In genomic region chr1:6471086-6471841, GRCh38 we compare ENCODE assay signal across 17 cellular contexts. TPM values are rescaled to one million over a fixed set of nuclear protein-coding genes. Genes with fewer than 3 reads are reported as not detected.
DNase-seq lines count a peak whose midpoint lies in the region; ATAC-seq, FAIRE-seq and TF ChIP-seq lines count a peak whose summit lies in the region.
"Had no signal": no experiment of that assay in that cellular context is flagged by ENCODE, and none has a peak within 500 bp of the region (broad histone marks: within the 10 kb centered on the region; RNA-seq: fewer than 3 reads in every experiment).

No MANE protein-coding gene starts in this region.

- WGBS in liver = 55% methylated on average over 64 of the region's 64 CpGs
- 95% methylated on average over 63 of the region's 64 CpGs for WGBS in HepG2 (ENCODE audit: low lambda C conversion rate)

- POLR2A ChIA-PET in HepG2 (lab: Yijun Ruan, JAX) = interaction anchor here (1.5 kb wide), 1 partner anchor 25 kb away, joined by 3 read pairs; no protein-coding TSS in a partner anchor

- H3K4me3 ChIP-seq in liver (ENCODE audit: low read depth in 1 of 3, low read length in 3 of 3) (no peak overlapping the region), HepG2 (replicated peaks in 1 of 3; ENCODE audit: insufficient read depth in 1 of 3, low read depth in 2 of 3, low read length in 3 of 3) (no peak overlapping the region)
- H3K4me3 ChIP-seq: breast epithelium, heart right ventricle, vagina had no signal

- H3K27ac ChIP-seq in liver (ENCODE audit: low read depth in 1 of 2, low read length in 2 of 2) (peak overlapping the region; percentile 45 to 62), HepG2 (ENCODE audit: extremely low read length, insufficient read depth, low read length) (no peak overlapping the region)
- H3K27ac ChIP-seq: heart right ventricle, vagina had no signal

- no peak for TF ChIP-seq EP300 in HepG2 (IDR thresholded peaks at IDR 0.05; ENCODE audit: low read depth in 2 of 2, low read length in 2 of 2)
- TF ChIP-seq EP300 in HepG2 (CRISPR knock-in tag; IDR thresholded peaks at IDR 0.05; ENCODE audit: borderline replicate concordance) = no peak

- H3K4me1 ChIP-seq in liver (ENCODE audit: control insufficient read depth in 4 of 4, insufficient read depth in 4 of 4, low read length in 3 of 4) (peaks cover 3 to 17% (median 10%) of the 10 kb centered on the region in 4 donors), HepG2 (ENCODE audit: insufficient read depth, low read length) (peaks cover 11% of the 10 kb centered on the region)
- H3K4me1 ChIP-seq: breast epithelium, vagina had no signal

- intact Hi-C loops in HepG2 (cut with micrococcal nuclease; ENCODE audit: unreplicated experiment) = no loop called here

- no peaks in the 10 kb centered on the region for H3K27me3 ChIP-seq in liver (ENCODE audit: control insufficient read depth in 4 of 4, insufficient read depth in 4 of 4, low read length in 3 of 4)
- H3K27me3 ChIP-seq in HepG2 (ENCODE audit: control insufficient read depth in 1 of 2, insufficient read depth in 2 of 2, low read length in 2 of 2) = no peaks in the 10 kb centered on the region
- H3K27me3 ChIP-seq: breast epithelium, vagina had no signal

- no peak for TF ChIP-seq POLR2A in HepG2 (IDR thresholded peaks at IDR 0.05; ENCODE audit: insufficient read depth in 1 of 2, low read depth in 2 of 2, low read length in 2 of 2)

- BruUV-seq in HepG2 (replicated peaks; lab: Mats Ljungman, UMichigan) = no TSS peak

- no peaks in the 10 kb centered on the region for H4K20me1 ChIP-seq in HepG2 (ENCODE audit: insufficient read depth, low read length)

- ATAC-seq in HepG2 = no peak
- no peak for ATAC-seq in GM19324 (IDR thresholded peaks at IDR 0.05; ENCODE audit: low FRiP score, unreplicated experiment)
- ATAC-seq in HG02981 (IDR thresholded peaks at IDR 0.05; ENCODE audit: unreplicated experiment) = no peak
- ATAC-seq: activated CD8-positive, alpha-beta T cell treated with anti-CD3 and anti-CD28 coated beads, Interleukin-2, amount 10 ng/mL, durations not matched to agents 7 days and 5 days; heart right ventricle had no signal

- no peak for FAIRE-seq in HepG2 (lab: Jason Lieb, UNC)
- FAIRE-seq: endometrium had no signal

- CTCF ChIA-PET in HepG2 (lab: Yijun Ruan, JAX; ENCODE audit: low intra/inter-chr PET ratio, low total read pairs) = no interaction called here

- H3K9me3 ChIP-seq in liver (ENCODE audit: control insufficient read depth in 4 of 4, low read length in 3 of 4) (no peaks in the 10 kb centered on the region), HepG2 (ENCODE audit: low read length) (no peaks in the 10 kb centered on the region)
- H3K9me3 ChIP-seq: breast epithelium, heart right ventricle, vagina had no signal

- H3K9ac ChIP-seq in liver (ENCODE audit: low read depth in 1 of 2, low read length in 2 of 2) = no peak overlapping the region
- H3K9ac ChIP-seq in HepG2 (ENCODE audit: insufficient read depth, low read depth, low read length) = no peak overlapping the region

- H2AFZ ChIP-seq in HepG2 (ENCODE audit: low read length) = no peak overlapping the region

- DNase-seq in HepG2 (ENCODE audit: low spot score) = no peak
- DNase-seq in islet precursor cell = peak; percentile 75
- peak; percentile 85 for DNase-seq in ureter (ENCODE audit: low spot score)
- DNase-seq: activated CD8-positive, alpha-beta T cell treated with anti-CD3 and anti-CD28 coated beads, Interleukin-2, amount 10 ng/mL, durations not matched to agents 7 days and 5 days; activated naive CD4-positive, alpha-beta T cell treated with anti-CD3 and anti-CD28 coated beads for 36 hours; heart right ventricle; mesenchymal stem cell; SHP77; T1000 had no signal

- TF ChIP-seq CTCF in liver (IDR thresholded peaks at IDR 0.05; ENCODE audit: low read depth, low read length, missing input control) (no peak), HepG2 (CRISPR knock-in tag; IDR thresholded peaks at IDR 0.05) (no peak)

- H3K79me2 ChIP-seq in HepG2 (ENCODE audit: insufficient read depth, low read length) = no peaks in the 10 kb centered on the region

- no peak overlapping the region for H3K4me2 ChIP-seq in HepG2 (ENCODE audit: low read depth, low read length)

- H3K36me3 ChIP-seq in liver (ENCODE audit: control insufficient read depth in 4 of 4, insufficient read depth in 3 of 4, low read depth in 1 of 4, low read length in 3 of 4) (no peaks in the 10 kb centered on the region), HepG2 (replicated peaks in 1 of 2; ENCODE audit: control insufficient read depth in 1 of 2, insufficient read depth in 2 of 2, low read length in 2 of 2) (no peaks in the 10 kb centered on the region)
- H3K36me3 ChIP-seq: breast epithelium had no signal

- in situ Hi-C loops in HepG2 (cut with HindIII; ENCODE audit: extremely low pct_ligation_motif_present, low pct_unique_long_range_greater_than_20kb) = no loop called here

- no peak for TF ChIP-seq RAD21 in liver (IDR thresholded peaks at IDR 0.05)
- TF ChIP-seq RAD21 in HepG2 (CRISPR knock-in tag; IDR thresholded peaks at IDR 0.05) = no peak

RNA-seq across cellular contexts. Expression of gene TNFRSF25, which starts 5.3 kb away (rescaled TPM):
- 1 to 10 TPM; 2.2 to 2.6 TPM for total RNA-seq in liver
- polyA plus RNA-seq in liver = 1 to 10 TPM in 1 of 2 donors, under 1 TPM in 1; 0.78 to 1.9 TPM
- 0.55 and 1.5 TPM in 2 replicates for total RNA-seq in HepG2 (2016; rRNA removed; fragmentation: Illumina TruSeq; extraction: Trizol)
- 0.40 and 0.44 TPM in 2 replicates for total RNA-seq in HepG2 (2016; cell fraction: cytosol; rRNA removed; fragmentation: Illumina TruSeq; extraction: Trizol; ENCODE audit: low read depth)
- 0.13 and 0.97 TPM in 2 replicates for total RNA-seq in HepG2 (2016; cell fraction: insoluble cytoplasmic fraction; rRNA removed; fragmentation: Illumina TruSeq; extraction: Trizol)
- 0.34 and 0.37 TPM in 2 replicates for total RNA-seq in HepG2 (2016; cell fraction: membrane; rRNA removed; fragmentation: Illumina TruSeq; extraction: Trizol)
- 1.5 and 1.6 TPM in 2 replicates for total RNA-seq in HepG2 (2016; cell fraction: nucleus; rRNA removed; fragmentation: Illumina TruSeq; extraction: Trizol)
- polyA plus RNA-seq in HepG2 (2011; rRNA removed) = 1.4 and 1.6 TPM in 2 replicates
- polyA plus RNA-seq in HepG2 (2011; cell fraction: cytosol; rRNA removed) = 0.47 and 0.64 TPM in 2 replicates
- polyA plus RNA-seq in HepG2 (2011; cell fraction: nucleus; rRNA removed) = 18.5 and 21.8 TPM in 2 replicates
- 3.9 and 4.6 TPM in 2 replicates for polyA plus RNA-seq in HepG2 (2012)
- polyA plus RNA-seq in HepG2 (2016; cell fraction: cytosol; fragmentation: Illumina TruSeq; extraction: Trizol; ENCODE audit: low read depth) = 0.43 TPM in 1 of 2 replicates, not detected in the other
- 0.17 and 0.44 TPM in 2 replicates for polyA plus RNA-seq in HepG2 (2016; cell fraction: insoluble cytoplasmic fraction; fragmentation: Illumina TruSeq; extraction: Trizol; ENCODE audit: low read depth)
- polyA plus RNA-seq in HepG2 (2016; cell fraction: membrane; fragmentation: Illumina TruSeq; extraction: Trizol; ENCODE audit: low read depth) = 0.17 TPM in 1 of 2 replicates, not detected in the other
- 5.2 and 7.0 TPM in 2 replicates for polyA plus RNA-seq in HepG2 (2016; cell fraction: nucleus; fragmentation: Illumina TruSeq; extraction: Trizol; ENCODE audit: insufficient read depth, low read depth)
- polyA minus RNA-seq in HepG2 (2011; rRNA and poly(A)+ RNA removed; ENCODE audit: low replicate concordance) = 0.68 and 1.8 TPM in 2 replicates
- polyA minus RNA-seq in HepG2 (2011; cell fraction: cytosol; rRNA and poly(A)+ RNA removed) = not detected in 2 replicates
- 1.3 and 1.9 TPM in 2 replicates for polyA minus RNA-seq in HepG2 (2011; cell fraction: nucleus; rRNA and poly(A)+ RNA removed)
- 17.1 TPM for total RNA-seq in ureter

RNA-seq across cellular contexts. Expression of gene PLEKHG5, which starts 20.2 kb away (rescaled TPM):
- total RNA-seq in liver (1 to 10 TPM; 1.4 to 1.9 TPM), HepG2 (2016; rRNA removed; fragmentation: Illumina TruSeq; extraction: Trizol) (1.9 and 3.5 TPM in 2 replicates), ureter (17.7 TPM)
- polyA plus RNA-seq in liver (under 1 TPM; 0.28 to 0.81 TPM), HepG2 (2011; rRNA removed) (1.9 and 2.6 TPM in 2 replicates)
- 0.51 and 0.62 TPM in 2 replicates for total RNA-seq in HepG2 (2016; cell fraction: cytosol; rRNA removed; fragmentation: Illumina TruSeq; extraction: Trizol; ENCODE audit: low read depth)
- total RNA-seq in HepG2 (2016; cell fraction: insoluble cytoplasmic fraction; rRNA removed; fragmentation: Illumina TruSeq; extraction: Trizol) = 1.4 and 3.4 TPM in 2 replicates
- 0.99 and 1.2 TPM in 2 replicates for total RNA-seq in HepG2 (2016; cell fraction: membrane; rRNA removed; fragmentation: Illumina TruSeq; extraction: Trizol)
- 3.3 and 4.4 TPM in 2 replicates for total RNA-seq in HepG2 (2016; cell fraction: nucleus; rRNA removed; fragmentation: Illumina TruSeq; extraction: Trizol)
- polyA plus RNA-seq in HepG2 (2011; cell fraction: cytosol; rRNA removed) = 1.1 and 1.7 TPM in 2 replicates
- 17.2 and 22.8 TPM in 2 replicates for polyA plus RNA-seq in HepG2 (2011; cell fraction: nucleus; rRNA removed)
- polyA plus RNA-seq in HepG2 (2012) = 1.4 and 1.5 TPM in 2 replicates
- 0.23 and 0.25 TPM in 2 replicates for polyA plus RNA-seq in HepG2 (2016; cell fraction: cytosol; fragmentation: Illumina TruSeq; extraction: Trizol; ENCODE audit: low read depth)
- polyA plus RNA-seq in HepG2 (2016; cell fraction: insoluble cytoplasmic fraction; fragmentation: Illumina TruSeq; extraction: Trizol; ENCODE audit: low read depth) = 1.9 and 2.0 TPM in 2 replicates
- polyA plus RNA-seq in HepG2 (2016; cell fraction: membrane; fragmentation: Illumina TruSeq; extraction: Trizol; ENCODE audit: low read depth) = 0.45 and 0.71 TPM in 2 replicates
- 9.3 and 11.3 TPM in 2 replicates for polyA plus RNA-seq in HepG2 (2016; cell fraction: nucleus; fragmentation: Illumina TruSeq; extraction: Trizol; ENCODE audit: insufficient read depth, low read depth)
- polyA minus RNA-seq in HepG2 (2011; rRNA and poly(A)+ RNA removed; ENCODE audit: low replicate concordance) = 1.9 and 3.8 TPM in 2 replicates
- 1.4 TPM in 2 replicates for polyA minus RNA-seq in HepG2 (2011; cell fraction: cytosol; rRNA and poly(A)+ RNA removed)
- polyA minus RNA-seq in HepG2 (2011; cell fraction: nucleus; rRNA and poly(A)+ RNA removed) = 2.6 and 3.0 TPM in 2 replicates
- polyA plus RNA-seq: IgD-negative memory B cell had no signal

RNA-seq across cellular contexts. Expression of gene ESPN, which starts 46.7 kb away (rescaled TPM):
- 10 to 100 TPM; 61.5 to 66.1 TPM for total RNA-seq in liver
- 100 to 1,000 TPM in 1 of 2 donors, 10 to 100 TPM in 1; 70.3 to 103 TPM for polyA plus RNA-seq in liver
- total RNA-seq in HepG2 (2016; rRNA removed; fragmentation: Illumina TruSeq; extraction: Trizol) = 38.5 and 48.6 TPM in 2 replicates
- 15.9 and 20.3 TPM in 2 replicates for total RNA-seq in HepG2 (2016; cell fraction: cytosol; rRNA removed; fragmentation: Illumina TruSeq; extraction: Trizol; ENCODE audit: low read depth)
- total RNA-seq in HepG2 (2016; cell fraction: insoluble cytoplasmic fraction; rRNA removed; fragmentation: Illumina TruSeq; extraction: Trizol) = 39.4 and 50.9 TPM in 2 replicates
- total RNA-seq in HepG2 (2016; cell fraction: membrane; rRNA removed; fragmentation: Illumina TruSeq; extraction: Trizol) = 30.5 and 39.8 TPM in 2 replicates
- 25.3 and 27.5 TPM in 2 replicates for total RNA-seq in HepG2 (2016; cell fraction: nucleus; rRNA removed; fragmentation: Illumina TruSeq; extraction: Trizol)
- polyA plus RNA-seq in HepG2 (2011; rRNA removed) = 54.2 and 70.4 TPM in 2 replicates
- 65.1 and 100 TPM in 2 replicates for polyA plus RNA-seq in HepG2 (2011; cell fraction: cytosol; rRNA removed)
- 169 and 184 TPM in 2 replicates for polyA plus RNA-seq in HepG2 (2011; cell fraction: nucleus; rRNA removed)
- polyA plus RNA-seq in HepG2 (2012) = 112 and 113 TPM in 2 replicates
- 30.4 and 34.2 TPM in 2 replicates for polyA plus RNA-seq in HepG2 (2016; cell fraction: cytosol; fragmentation: Illumina TruSeq; extraction: Trizol; ENCODE audit: low read depth)
- polyA plus RNA-seq in HepG2 (2016; cell fraction: insoluble cytoplasmic fraction; fragmentation: Illumina TruSeq; extraction: Trizol; ENCODE audit: low read depth) = 72.8 and 91.0 TPM in 2 replicates
- polyA plus RNA-seq in HepG2 (2016; cell fraction: membrane; fragmentation: Illumina TruSeq; extraction: Trizol; ENCODE audit: low read depth) = 46.8 and 50.8 TPM in 2 replicates
- polyA plus RNA-seq in HepG2 (2016; cell fraction: nucleus; fragmentation: Illumina TruSeq; extraction: Trizol; ENCODE audit: insufficient read depth, low read depth) = 64.4 and 66.2 TPM in 2 replicates
- polyA minus RNA-seq in HepG2 (2011; rRNA and poly(A)+ RNA removed; ENCODE audit: low replicate concordance) = 1.7 and 92.7 TPM in 2 replicates
- 102 and 107 TPM in 2 replicates for polyA minus RNA-seq in HepG2 (2011; cell fraction: cytosol; rRNA and poly(A)+ RNA removed)
- polyA minus RNA-seq in HepG2 (2011; cell fraction: nucleus; rRNA and poly(A)+ RNA removed) = 35.1 and 39.9 TPM in 2 replicates
- 6.2 TPM for total RNA-seq in ureter
- total RNA-seq: A673 had no signal
- polyA plus RNA-seq: IgD-negative memory B cell had no signal

RNA-seq across cellular contexts. Expression of gene HES2, which starts 51.5 kb away (rescaled TPM):
- total RNA-seq in liver (not detected), HepG2 (2016; rRNA removed; fragmentation: Illumina TruSeq; extraction: Trizol) (0.10 and 0.11 TPM in 2 replicates), ureter (2.1 TPM)
- polyA plus RNA-seq in liver (under 1 TPM in 1 of 2 donors, not detected in 1; 0.10 TPM), HepG2 (2011; rRNA removed) (0.13 and 0.17 TPM in 2 replicates)
- total RNA-seq in HepG2 (2016; cell fraction: cytosol; rRNA removed; fragmentation: Illumina TruSeq; extraction: Trizol; ENCODE audit: low read depth) = 0.30 TPM in 1 of 2 replicates, not detected in the other
- 0.11 and 0.13 TPM in 2 replicates for total RNA-seq in HepG2 (2016; cell fraction: insoluble cytoplasmic fraction; rRNA removed; fragmentation: Illumina TruSeq; extraction: Trizol)
- 0.07 and 0.28 TPM in 2 replicates for total RNA-seq in HepG2 (2016; cell fraction: membrane; rRNA removed; fragmentation: Illumina TruSeq; extraction: Trizol)
- total RNA-seq in HepG2 (2016; cell fraction: nucleus; rRNA removed; fragmentation: Illumina TruSeq; extraction: Trizol) = 0.12 TPM in 1 of 2 replicates, not detected in the other
- polyA plus RNA-seq in HepG2 (2011; cell fraction: cytosol; rRNA removed) = 0.09 and 0.15 TPM in 2 replicates
- 0.06 and 0.10 TPM in 2 replicates for polyA plus RNA-seq in HepG2 (2011; cell fraction: nucleus; rRNA removed)
- polyA plus RNA-seq in HepG2 (2012) = not detected in 2 replicates
- polyA plus RNA-seq in HepG2 (2016; cell fraction: cytosol; fragmentation: Illumina TruSeq; extraction: Trizol; ENCODE audit: low read depth) = not detected in 2 replicates
- 0.05 TPM in 1 of 2 replicates, not detected in the other for polyA plus RNA-seq in HepG2 (2016; cell fraction: insoluble cytoplasmic fraction; fragmentation: Illumina TruSeq; extraction: Trizol; ENCODE audit: low read depth)
- 0.03 TPM in 1 of 2 replicates, not detected in the other for polyA plus RNA-seq in HepG2 (2016; cell fraction: membrane; fragmentation: Illumina TruSeq; extraction: Trizol; ENCODE audit: low read depth)
- 0.11 and 0.14 TPM in 2 replicates for polyA plus RNA-seq in HepG2 (2016; cell fraction: nucleus; fragmentation: Illumina TruSeq; extraction: Trizol; ENCODE audit: insufficient read depth, low read depth)
- 0.02 and 1.8 TPM in 2 replicates for polyA minus RNA-seq in HepG2 (2011; rRNA and poly(A)+ RNA removed; ENCODE audit: low replicate concordance)
- polyA minus RNA-seq in HepG2 (2011; cell fraction: cytosol; rRNA and poly(A)+ RNA removed) = not detected in 2 replicates
- 0.25 TPM in 1 of 2 replicates, not detected in the other for polyA minus RNA-seq in HepG2 (2011; cell fraction: nucleus; rRNA and poly(A)+ RNA removed)
- total RNA-seq: A673 had no signal
- polyA plus RNA-seq: IgD-negative memory B cell had no signal
